12 cellular contexts compared by ENCODE assay signal in the genomic region with DNA sequence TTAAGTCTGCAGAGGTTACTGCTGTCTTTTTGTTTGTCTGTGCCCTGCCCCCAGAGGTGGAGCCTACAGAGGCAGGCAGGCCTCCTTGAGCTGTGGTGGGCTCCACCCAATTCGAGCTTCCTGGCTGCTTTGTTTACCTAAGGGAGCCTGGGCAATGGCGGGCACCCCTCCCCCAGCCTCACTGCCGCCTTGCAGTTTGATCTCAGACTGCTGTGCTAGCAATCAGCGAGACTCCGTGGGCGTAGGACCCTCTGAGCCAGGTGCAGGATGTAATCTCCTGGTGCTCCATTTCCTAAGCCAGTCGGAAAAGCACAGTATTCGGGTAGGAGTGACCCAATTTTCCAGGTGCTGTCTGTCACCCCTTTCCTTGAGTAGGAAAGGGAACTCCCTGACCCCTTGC. TPM values are rescaled to one million over a fixed set of nuclear protein-coding genes. Genes with fewer than 3 reads are reported as not detected.
A peak's percentile ranks its signal among the peaks of the same experiment; 100 is the strongest.
DNase-seq lines count a peak whose midpoint lies in the region; ATAC-seq and TF ChIP-seq lines count a peak whose summit lies in the region.
"Not testable (repeated sequence)": the region's sequence is repeated elsewhere in the genome, so short reads cannot be mapped to it uniquely, and the experiment has no call there.
"Had no signal": no experiment of that assay in that cellular context is flagged by ENCODE, and none has a peak within 500 bp of the region (broad histone marks: within the 10 kb centered on the region; RNA-seq: fewer than 3 reads in every experiment).

No MANE protein-coding gene starts in this region.

- not testable (repeated sequence) for H3K36me3 ChIP-seq in CD8-positive, alpha-beta T cell (ENCODE audit: insufficient read depth, low read length); HUES6 (ENCODE audit: control insufficient read depth, insufficient read depth, low read length); naive thymus-derived CD4-positive, alpha-beta T cell (ENCODE audit: control insufficient read depth in 2 of 3, insufficient read depth in 3 of 3, low read length in 3 of 3)

- not testable (repeated sequence) for H3K9me3 ChIP-seq in CD8-positive, alpha-beta T cell (ENCODE audit: low read length); T-helper 17 cell (ENCODE audit: control insufficient read depth, low read length, poor library complexity, severe bottlenecking); naive thymus-derived CD4-positive, alpha-beta T cell (ENCODE audit: control insufficient read depth in 2 of 3, low read length in 3 of 3)
- H3K9me3 ChIP-seq in HUES6 (ENCODE audit: control insufficient read depth, insufficient read depth, low read depth, low read length) = peaks cover 11% of the 10 kb centered on the region; the same call in 1 of the 2 replicates

- H3K27ac Mint-ChIP-seq in CD8-positive, alpha-beta T cell = peak overlapping the region; percentile 71
- H3K27ac Mint-ChIP-seq in T-helper 17 cell = peak overlapping the region; percentile 49
- peak overlapping the region; percentile 34 for H3K27ac Mint-ChIP-seq in activated CD8-positive, alpha-beta T cell treated with anti-CD3 and anti-CD28 coated beads for 36 hours
- peak overlapping the region; percentile 88 for H3K27ac Mint-ChIP-seq in central memory CD8-positive, alpha-beta T cell (ENCODE audit: low read depth)
- peak overlapping the region; percentile 65 to 97 (median 92) for H3K27ac Mint-ChIP-seq in naive thymus-derived CD4-positive, alpha-beta T cell

- peak overlapping the region; percentile 68 for H3K9ac ChIP-seq in HUES6 (ENCODE audit: low read length)

- H3K27ac ChIP-seq in CD8-positive, alpha-beta T cell (ENCODE audit: low read depth, low read length); HUES6 (ENCODE audit: low read depth, low read length): not testable (repeated sequence)
- peak overlapping the region; percentile 21 for H3K27ac ChIP-seq in naive thymus-derived CD4-positive, alpha-beta T cell (ENCODE audit: low read depth, low read length)

- intact Hi-C loops in CD8-positive, alpha-beta T cell (cut with DNase I, micrococcal nuclease); activated CD8-positive, alpha-beta T cell treated with anti-CD3 and anti-CD28 coated beads for 36 hours (cut with micrococcal nuclease): not testable (repeated sequence)
- intact Hi-C loops in naive thymus-derived CD4-positive, alpha-beta T cell (cut with micrococcal nuclease) = loop anchor here in 1 of 2 donors (1.0 kb wide), 2 partner anchors 18 to 125 kb away; no protein-coding TSS in a partner anchor

- H3K4me3 ChIP-seq in CD8-positive, alpha-beta T cell (ENCODE audit: low read depth, low read length) = peak overlapping the region; percentile 19
- H3K4me3 ChIP-seq in HUES6 (ENCODE audit: low read depth, low read length) = peak overlapping the region; percentile 58
- H3K4me3 ChIP-seq in naive thymus-derived CD4-positive, alpha-beta T cell (ENCODE audit: low read length) = peak overlapping the region; percentile 28

- not testable (repeated sequence) for H3K27me3 Mint-ChIP-seq in CD8-positive, alpha-beta T cell (ENCODE audit: low read depth); T-helper 17 cell; activated CD8-positive, alpha-beta T cell treated with anti-CD3 and anti-CD28 coated beads for 36 hours; central memory CD8-positive, alpha-beta T cell
- H3K27me3 Mint-ChIP-seq in naive thymus-derived CD4-positive, alpha-beta T cell = peaks cover 0 to 36% (median 0%) of the 10 kb centered on the region in 5 donors

- H3K4me3 Mint-ChIP-seq in CD8-positive, alpha-beta T cell = peak overlapping the region; percentile 67
- peak overlapping the region; percentile 63 for H3K4me3 Mint-ChIP-seq in T-helper 17 cell
- peak overlapping the region; percentile 16 for H3K4me3 Mint-ChIP-seq in activated CD8-positive, alpha-beta T cell treated with anti-CD3 and anti-CD28 coated beads for 36 hours
- H3K4me3 Mint-ChIP-seq in central memory CD8-positive, alpha-beta T cell = peak overlapping the region; percentile 72
- peak overlapping the region; percentile 44 to 82 (median 72) for H3K4me3 Mint-ChIP-seq in naive thymus-derived CD4-positive, alpha-beta T cell

- H3K4me1 Mint-ChIP-seq in CD8-positive, alpha-beta T cell (ENCODE audit: low read depth) = peaks cover 13% of the 10 kb centered on the region
- H3K4me1 Mint-ChIP-seq in T-helper 17 cell; activated CD8-positive, alpha-beta T cell treated with anti-CD3 and anti-CD28 coated beads for 36 hours (ENCODE audit: low read depth): not testable (repeated sequence)
- peaks cover 47% of the 10 kb centered on the region for H3K4me1 Mint-ChIP-seq in central memory CD8-positive, alpha-beta T cell
- peaks cover 0 to 33% (median 15%) of the 10 kb centered on the region in 7 donors for H3K4me1 Mint-ChIP-seq in naive thymus-derived CD4-positive, alpha-beta T cell

- peak in 3 of 7 experiments; percentile 30 to 64 (median 62) for DNase-seq in CD8-positive, alpha-beta T cell
- DNase-seq in T-helper 17 cell = peak in 1 of 3 donors; percentile 20
- peak; percentile 23 for DNase-seq in activated CD8-positive, alpha-beta T cell treated with anti-CD3 and anti-CD28 coated beads for 36 hours
- DNase-seq in activated naive CD4-positive, alpha-beta T cell treated with Interleukin-2 at 50 U/mL for 16 hours = peak; percentile 19
- DNase-seq in central memory CD8-positive, alpha-beta T cell (ENCODE audit: low spot score in 2 of 2) = peak in 1 of 2 donors; percentile 46
- peak in 7 of 9 donors; percentile 44 to 78 (median 70) for DNase-seq in naive thymus-derived CD4-positive, alpha-beta T cell

- not testable (repeated sequence) for H3K4me1 ChIP-seq in CD8-positive, alpha-beta T cell (ENCODE audit: insufficient read depth, low read length); HUES6 (ENCODE audit: control insufficient read depth, insufficient read depth, low read length); naive thymus-derived CD4-positive, alpha-beta T cell (ENCODE audit: control insufficient read depth in 2 of 2, insufficient read depth in 2 of 2, low read length in 2 of 2)

- POLR2A ChIA-PET in CD8-positive, alpha-beta T cell (lab: Charles Lee) = interaction anchor here (0.6 kb wide), 1 partner anchor 19 kb away, joined by 3 read pairs; no protein-coding TSS in a partner anchor
- POLR2A ChIA-PET in activated CD8-positive, alpha-beta T cell treated with anti-CD3 and anti-CD28 coated beads for 36 hours (lab: Charles Lee) = not testable (repeated sequence)
- POLR2A ChIA-PET in naive thymus-derived CD4-positive, alpha-beta T cell (lab: Charles Lee) = interaction anchor here (1.2 kb wide), 2 partner anchors 17 to 18 kb away, joined by 3 to 4 read pairs; no protein-coding TSS in a partner anchor

- H3K9me3 Mint-ChIP-seq in CD8-positive, alpha-beta T cell = peaks cover 29% of the 10 kb centered on the region
- peaks cover 23% of the 10 kb centered on the region for H3K9me3 Mint-ChIP-seq in activated CD8-positive, alpha-beta T cell treated with anti-CD3 and anti-CD28 coated beads for 36 hours
- H3K9me3 Mint-ChIP-seq in central memory CD8-positive, alpha-beta T cell = peaks cover 12% of the 10 kb centered on the region
- H3K9me3 Mint-ChIP-seq in naive thymus-derived CD4-positive, alpha-beta T cell = peaks cover 9 to 88% (median 41%) of the 10 kb centered on the region in 11 donors

- H3K27me3 ChIP-seq in CD8-positive, alpha-beta T cell (ENCODE audit: insufficient read depth, low read length); HUES6 (ENCODE audit: control insufficient read depth, insufficient read depth, low read length); naive thymus-derived CD4-positive, alpha-beta T cell (ENCODE audit: control insufficient read depth in 2 of 2, insufficient read depth in 2 of 2, low read length in 2 of 2): not testable (repeated sequence)

- CTCF ChIA-PET in CD8-positive, alpha-beta T cell (lab: Charles Lee) = interaction anchor here (1.3 kb wide), 1 partner anchor 36 kb away, joined by 3 read pairs; no protein-coding TSS in a partner anchor
- CTCF ChIA-PET in activated CD8-positive, alpha-beta T cell treated with anti-CD3 and anti-CD28 coated beads for 36 hours (lab: Charles Lee) = not testable (repeated sequence)
- CTCF ChIA-PET in naive thymus-derived CD4-positive, alpha-beta T cell (lab: Charles Lee) = interaction anchor here (0.7 kb wide), 1 partner anchor 18 kb away, joined by 3 read pairs; no protein-coding TSS in a partner anchor

- H3K36me3 Mint-ChIP-seq in CD8-positive, alpha-beta T cell = peaks cover 13% of the 10 kb centered on the region
- not testable (repeated sequence) for H3K36me3 Mint-ChIP-seq in T-helper 17 cell (ENCODE audit: low read depth); activated CD8-positive, alpha-beta T cell treated with anti-CD3 and anti-CD28 coated beads for 36 hours (ENCODE audit: low read depth); central memory CD8-positive, alpha-beta T cell (ENCODE audit: insufficient read depth)
- peaks cover 1 to 16% (median 4%) of the 10 kb centered on the region in 5 donors for H3K36me3 Mint-ChIP-seq in naive thymus-derived CD4-positive, alpha-beta T cell

- TF ChIP-seq CTCF in CD8-positive, alpha-beta T cell (IDR thresholded peaks at IDR 0.05); activated CD8-positive, alpha-beta T cell treated with anti-CD3 and anti-CD28 coated beads for 36 hours (IDR thresholded peaks at IDR 0.05): not testable (repeated sequence)

- not testable (repeated sequence) for ATAC-seq in CD8-positive, alpha-beta T cell; T-helper 17 cell; activated CD8-positive, alpha-beta T cell treated with anti-CD3 and anti-CD28 coated beads for 36 hours; central memory CD8-positive, alpha-beta T cell (replicated peaks; ENCODE audit: extremely low read depth, poor library complexity, severe bottlenecking); naive thymus-derived CD4-positive, alpha-beta T cell

RNA-seq across cellular contexts. Expression of gene CST5, which starts 22.8 kb away (rescaled TPM):
- total RNA-seq in CD8-positive, alpha-beta T cell = not detected
- total RNA-seq in T-helper 17 cell = not detected
- not detected for total RNA-seq in activated CD8-positive, alpha-beta T cell treated with anti-CD3 and anti-CD28 coated beads for 36 hours
- total RNA-seq in naive thymus-derived CD4-positive, alpha-beta T cell = not detected
- polyA plus RNA-seq in naive thymus-derived CD4-positive, alpha-beta T cell = not detected
- total RNA-seq: GM12878, HT-29, Peyer's patch, Right ventricle myocardium inferior had no signal
- polyA plus RNA-seq: CD14-positive monocyte, GM12878 had no signal

Comparison
In these comparisons a context has a peak if more than half of its experiments do, and no peak if none do; other contexts are left out.
1. H3K27ac Mint-ChIP-seq: peak in every context shown above with its lines; median percentile 92 in naive thymus-derived CD4-positive, alpha-beta T cell; 88 in central memory CD8-positive, alpha-beta T cell; 71 in CD8-positive, alpha-beta T cell; 49 in T-helper 17 cell; 34 in activated CD8-positive, alpha-beta T cell treated with anti-CD3 and anti-CD28 coated beads for 36 hours.
2. H3K4me3 Mint-ChIP-seq: peak in every context shown above with its lines; median percentile 72 in central memory CD8-positive, alpha-beta T cell; 72 in naive thymus-derived CD4-positive, alpha-beta T cell; 67 in CD8-positive, alpha-beta T cell; 63 in T-helper 17 cell; 16 in activated CD8-positive, alpha-beta T cell treated with anti-CD3 and anti-CD28 coated beads for 36 hours.